In the genomic region with DNA sequence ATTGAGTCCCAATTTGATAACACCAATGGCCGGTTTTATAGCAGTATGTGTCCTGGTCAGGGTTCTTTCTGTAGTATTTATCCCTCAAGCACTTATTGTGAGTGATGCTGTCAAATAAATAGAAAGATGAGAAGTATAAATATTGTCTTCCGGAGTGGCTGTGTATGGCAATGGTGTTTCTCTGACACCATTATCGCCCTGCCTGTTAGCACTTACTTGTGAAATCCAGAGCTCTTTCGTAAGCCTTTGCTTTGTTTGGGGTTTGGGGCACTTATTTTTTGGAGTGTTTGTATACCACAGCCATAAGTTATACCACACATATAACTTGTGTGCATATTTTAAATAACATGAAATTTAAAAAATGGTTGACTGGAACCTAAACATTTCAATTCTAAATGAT, we compare ENCODE assay signal across 18 cellular contexts.
"Had no signal": no experiment of that assay in that cellular context is flagged by ENCODE, and none has a peak within 500 bp of the region (broad histone marks: within the 10 kb centered on the region; RNA-seq: fewer than 3 reads in every experiment).

No MANE protein-coding gene starts in this region.

- ATAC-seq: foreskin keratinocyte; left lung; lower lobe of right lung; natural killer cell treated with Interleukin-12 subunit alpha and Interleukin-12 subunit beta and Interleukin-15 and Interleukin-18, amount 100 ng/mL, for 72 hours; stimulated activated naive B cell treated with anti-CD40 and anti-IgM and Interleukin-4, amounts not matched to agents 10 μg/mL and 1 μg/mL and 100 μg/mL, for 72 hours had no signal

- DNase-seq: effector CD4-positive, alpha-beta T cell; endodermal cell; erythroblast; foreskin keratinocyte; immature natural killer cell; left lung; lower lobe of right lung; midbrain; nucleus accumbens; ovary; sigmoid colon; stimulated activated CD4-positive, alpha-beta T cell treated with anti-CD3 and anti-CD28 coated beads, Interleukin-2, amount 100 ng/mL, for 24 hours; stimulated activated CD4-positive, alpha-beta T cell treated with anti-CD3 and anti-CD28 coated beads, Interleukin-4, amount 100 ng/mL, for 4 hours; stimulated activated naive B cell treated with anti-CD40 and anti-IgM and Interleukin-4, amounts not matched to agents 10 μg/mL and 1 μg/mL and 100 μg/mL, for 72 hours; stomach; substantia nigra; transverse colon had no signal
